Comparison of ENCODE assay signal across 32 cellular contexts in the genomic region with DNA sequence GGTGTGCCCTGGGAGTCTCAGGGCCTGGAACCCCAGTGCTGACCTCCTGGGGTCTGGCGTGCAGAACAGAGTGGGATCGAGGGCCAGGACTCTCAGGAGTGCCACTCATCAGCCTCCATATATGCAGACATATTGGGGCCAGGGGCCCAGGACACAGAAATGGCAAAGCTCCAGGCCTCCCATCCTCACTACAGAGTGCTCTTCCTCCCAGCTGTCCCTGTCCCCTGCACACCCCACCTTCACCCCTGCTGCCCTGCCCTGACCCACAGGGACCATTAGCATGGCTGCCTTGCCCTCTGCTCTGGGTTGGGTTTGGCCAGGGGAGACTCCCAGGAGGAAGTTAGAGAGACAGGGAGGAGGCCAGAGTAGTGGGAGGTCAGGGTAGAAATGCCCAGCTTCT. TPM values are rescaled to one million over a fixed set of nuclear protein-coding genes. Genes with fewer than 3 reads are reported as not detected.
"Had no signal": no experiment of that assay in that cellular context is flagged by ENCODE, and none has a peak within 500 bp of the region (broad histone marks: within the 10 kb centered on the region; RNA-seq: fewer than 3 reads in every experiment).

No MANE protein-coding gene starts in this region.

- H3K27me3 ChIP-seq: esophagus squamous epithelium, pancreas, right atrium auricular region, suprapubic skin, tibial artery had no signal

- H3K4me1 ChIP-seq: esophagus squamous epithelium, heart right ventricle, left lung, pancreas, right atrium auricular region, suprapubic skin, tibial artery had no signal

- H3K36me3 Mint-ChIP-seq: activated CD4-positive, alpha-beta memory T cell treated with anti-CD3 and anti-CD28 coated beads for 36 hours; activated naive CD4-positive, alpha-beta T cell treated with anti-CD3 and anti-CD28 coated beads, Interleukin-2, amount 50 U/mL, for 24 hours had no signal

- H3K27ac Mint-ChIP-seq: activated CD4-positive, alpha-beta memory T cell treated with anti-CD3 and anti-CD28 coated beads for 36 hours; activated CD4-positive, alpha-beta T cell treated with anti-CD3 and anti-CD28 coated beads, Interleukin-2, amount 10 ng/mL, durations not matched to agents 24 days and 14 days; activated naive CD4-positive, alpha-beta T cell treated with anti-CD3 and anti-CD28 coated beads, Interleukin-2, amount 50 U/mL, for 24 hours; activated naive CD8-positive, alpha-beta T cell treated with anti-CD3 and anti-CD28 coated beads, Interleukin-2, amount 50 U/mL, for 24 hours; nephron progenitor cell; T-helper 17 cell had no signal

- ATAC-seq: activated naive CD8-positive, alpha-beta T cell treated with anti-CD3 and anti-CD28 coated beads, Interleukin-2, amount 50 U/mL, for 24 hours; heart right ventricle; left lung; mucosa of descending colon; pancreas; T-helper 17 cell had no signal

- H3K36me3 ChIP-seq: esophagus squamous epithelium, heart right ventricle, left lung, pancreas, right atrium auricular region, suprapubic skin, tibial artery had no signal

- H3K27ac ChIP-seq: epithelial cell of prostate, esophagus squamous epithelium, heart right ventricle, left lung, pancreas, right atrium auricular region, suprapubic skin, tibial artery had no signal

- H3K9me3 ChIP-seq: esophagus squamous epithelium, mucosa of descending colon, pancreas, suprapubic skin had no signal

- H3K4me3 ChIP-seq: esophagus squamous epithelium, heart right ventricle, left lung, lung, mucosa of descending colon, pancreas, right atrium auricular region, suprapubic skin, tibial artery had no signal

- DNase-seq: activated CD4-positive, alpha-beta memory T cell treated with anti-CD3 and anti-CD28 coated beads for 36 hours; activated CD4-positive, alpha-beta T cell treated with anti-CD3 and anti-CD28 coated beads, Interleukin-2, amount 10 ng/mL, durations not matched to agents 24 days and 14 days; activated CD4-positive, CD25-positive, alpha-beta regulatory T cell treated with anti-CD3 and anti-CD28 coated beads, Interleukin-2, amount 50 U/mL, for 72 hours; activated CD8-positive, alpha-beta memory T cell treated with anti-CD3 and anti-CD28 coated beads, Interleukin-2, amount 50 U/mL, for 4 hours; activated naive CD8-positive, alpha-beta T cell treated with anti-CD3 and anti-CD28 coated beads, Interleukin-2, amount 50 U/mL, for 24 hours; activated T-cell treated with anti-CD3 and anti-CD28 coated beads, Interleukin-2, amount 50 U/mL, for 1 hour; amygdala; central memory CD4-positive, alpha-beta T cell; dermis blood vessel endothelial cell; effector CD4-positive, alpha-beta T cell; esophagus squamous epithelium; foreskin melanocyte; heart right ventricle; kidney glomerular epithelial cell; left lung; mesendoderm; mucosa of descending colon; nephron progenitor cell; stimulated activated CD4-positive, alpha-beta T cell treated with anti-CD3 and anti-CD28 coated beads, Interleukin-2, amount 100 ng/mL, for 48 hours; T-helper 17 cell had no signal

- H3K4me1 Mint-ChIP-seq: activated CD4-positive, alpha-beta T cell treated with anti-CD3 and anti-CD28 coated beads, Interleukin-2, amount 10 ng/mL, durations not matched to agents 24 days and 14 days; activated naive CD4-positive, alpha-beta T cell treated with anti-CD3 and anti-CD28 coated beads, Interleukin-2, amount 50 U/mL, for 24 hours; T-helper 17 cell had no signal

- H3K4me3 Mint-ChIP-seq: activated CD4-positive, alpha-beta memory T cell treated with anti-CD3 and anti-CD28 coated beads for 36 hours; activated CD4-positive, alpha-beta T cell treated with anti-CD3 and anti-CD28 coated beads, Interleukin-2, amount 10 ng/mL, durations not matched to agents 24 days and 14 days; activated naive CD4-positive, alpha-beta T cell treated with anti-CD3 and anti-CD28 coated beads, Interleukin-2, amount 50 U/mL, for 24 hours; activated naive CD8-positive, alpha-beta T cell treated with anti-CD3 and anti-CD28 coated beads, Interleukin-2, amount 50 U/mL, for 24 hours; nephron progenitor cell; T-helper 17 cell had no signal

- H3K9me3 Mint-ChIP-seq: activated CD4-positive, alpha-beta T cell treated with anti-CD3 and anti-CD28 coated beads, Interleukin-2, amount 10 ng/mL, durations not matched to agents 24 days and 14 days had no signal

RNA-seq across cellular contexts. Expression of gene TEX51, which starts 2.8 kb away (rescaled TPM):
- total RNA-seq: activated CD4-positive, alpha-beta memory T cell treated with anti-CD3 and anti-CD28 coated beads for 36 hours; activated CD4-positive, alpha-beta T cell treated with anti-CD3 and anti-CD28 coated beads, Interleukin-2, amount 10 ng/mL, durations not matched to agents 24 days and 14 days; activated CD8-positive, alpha-beta memory T cell treated with anti-CD3 and anti-CD28 coated beads for 36 hours; dermis blood vessel endothelial cell; esophagus squamous epithelium; glomerular endothelial cell; heart right ventricle; left lung; lung; mucosa of descending colon; myocyte; pancreas; pulmonary artery endothelial cell; right atrium auricular region; suprapubic skin; T-helper 17 cell; urinary bladder had no signal
- polyA plus RNA-seq: heart right ventricle, lung, pancreas, urinary bladder had no signal
